In the genomic region with DNA sequence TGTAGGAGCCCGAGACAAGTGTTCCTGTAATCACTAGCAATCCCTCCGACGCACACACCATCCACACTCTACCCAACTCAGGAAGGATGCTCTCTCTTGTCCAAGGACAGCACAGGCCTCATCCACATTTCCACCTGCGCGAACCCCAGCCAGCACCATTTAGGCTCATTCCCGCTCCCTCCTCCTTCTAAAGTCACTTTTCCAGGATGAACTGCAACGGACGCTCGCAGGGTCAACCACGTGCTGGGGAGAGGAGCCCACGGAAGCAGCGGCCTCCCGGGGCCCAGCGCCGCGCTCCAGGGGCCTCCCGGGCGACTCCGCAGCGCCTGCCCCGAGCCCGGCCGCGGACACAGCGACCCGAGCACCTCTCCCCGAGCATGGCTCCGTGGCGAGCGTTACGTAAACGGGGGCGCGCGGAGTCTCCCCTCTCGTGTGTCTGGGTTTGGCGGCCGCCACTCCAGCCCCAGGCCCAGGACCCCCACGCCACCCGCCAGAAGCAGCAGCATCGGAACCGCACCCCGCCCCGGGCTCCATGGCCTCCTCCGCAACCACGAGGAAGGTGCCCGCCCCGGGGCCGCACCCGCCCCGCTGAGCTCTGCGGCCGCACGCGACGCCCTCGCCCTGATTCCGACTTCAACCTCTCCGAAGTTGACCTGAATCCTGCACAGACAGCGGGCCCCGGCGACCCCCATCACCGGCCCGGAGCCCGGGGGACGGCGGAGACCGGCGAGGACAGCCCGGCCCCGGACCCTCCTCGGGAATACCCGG, we compare ENCODE assay signal across 8 cellular contexts. TPM values are rescaled to one million over a fixed set of nuclear protein-coding genes. Genes with fewer than 3 reads are reported as not detected.
A peak's percentile ranks its signal among the peaks of the same experiment; 100 is the strongest.
DNase-seq lines count a peak whose midpoint lies in the region; ATAC-seq and TF ChIP-seq lines count a peak whose summit lies in the region.

No MANE protein-coding gene starts in this region.

- H3K9me3 Mint-ChIP-seq in activated naive CD4-positive, alpha-beta T cell treated with anti-CD3 and anti-CD28 coated beads, Interleukin-2, amount 50 U/mL, for 24 hours, result no peaks in the 10 kb centered on the region
- H3K9me3 Mint-ChIP-seq in progenitor cell of endocrine pancreas (ENCODE audit: low read depth), result no peaks in the 10 kb centered on the region

- H3K36me3 Mint-ChIP-seq in activated naive CD4-positive, alpha-beta T cell treated with anti-CD3 and anti-CD28 coated beads, Interleukin-2, amount 50 U/mL, for 24 hours, result peaks cover 19% of the 10 kb centered on the region
- H3K36me3 Mint-ChIP-seq in progenitor cell of endocrine pancreas (ENCODE audit: insufficient read depth), result peaks cover 7% of the 10 kb centered on the region

- peak overlapping the region; percentile 89 for H3K27ac Mint-ChIP-seq in activated naive CD4-positive, alpha-beta T cell treated with anti-CD3 and anti-CD28 coated beads, Interleukin-2, amount 50 U/mL, for 24 hours
- peak overlapping the region; percentile 94 for H3K27ac Mint-ChIP-seq in progenitor cell of endocrine pancreas

- peaks cover 51% of the 10 kb centered on the region for H3K4me1 Mint-ChIP-seq in activated naive CD4-positive, alpha-beta T cell treated with anti-CD3 and anti-CD28 coated beads, Interleukin-2, amount 50 U/mL, for 24 hours
- peaks cover 21% of the 10 kb centered on the region for H3K4me1 Mint-ChIP-seq in progenitor cell of endocrine pancreas (ENCODE audit: low read depth)

- no peak for TF ChIP-seq CTCF in progenitor cell of endocrine pancreas (IDR thresholded peaks at IDR 0.05; ENCODE audit: unreplicated experiment)

- DNase-seq in NOMO-1 (lab: John Stamatoyannopoulos, UW; ENCODE audit: unreplicated experiment in 2 of 2) (peak; percentile 16 to 40), NOMO-1 treated with dmso at 0.1 percent for 144 hours (lab: John Stamatoyannopoulos, UW; ENCODE audit: unreplicated experiment) (no peak), RKO (ENCODE audit: low spot score) (peak; percentile 42), Right ventricle myocardium inferior (ENCODE audit: missing footprints) (no peak), progenitor cell of endocrine pancreas (ENCODE audit: low spot score, unreplicated experiment) (peak; percentile 22), NCI-H2107 (lab: John Stamatoyannopoulos, UW) (no peak)

- no peaks in the 10 kb centered on the region for H3K27me3 Mint-ChIP-seq in activated naive CD4-positive, alpha-beta T cell treated with anti-CD3 and anti-CD28 coated beads, Interleukin-2, amount 50 U/mL, for 24 hours
- no peaks in the 10 kb centered on the region for H3K27me3 Mint-ChIP-seq in progenitor cell of endocrine pancreas

- peak overlapping the region; percentile 95 for H3K4me3 Mint-ChIP-seq in activated naive CD4-positive, alpha-beta T cell treated with anti-CD3 and anti-CD28 coated beads, Interleukin-2, amount 50 U/mL, for 24 hours
- peak overlapping the region; percentile 79 for H3K4me3 Mint-ChIP-seq in progenitor cell of endocrine pancreas (ENCODE audit: low read depth)

- peak; percentile 20 for ATAC-seq in HG03045 (IDR thresholded peaks at IDR 0.05; ENCODE audit: unreplicated experiment)
- peak; percentile 14 for ATAC-seq in Right ventricle myocardium inferior

- intact Hi-C loops in Right ventricle myocardium inferior (cut with DNase I), result loop anchor here (5.0 kb wide), 2 partner anchors 103 to 123 kb away; no protein-coding TSS in a partner anchor

RNA-seq across cellular contexts. Expression of gene USP36, which starts 0.7 kb away (rescaled TPM):
- total RNA-seq in Right ventricle myocardium inferior, result 18.4 TPM
- 54.1 and 54.9 TPM in 2 replicates for total RNA-seq in progenitor cell of endocrine pancreas

RNA-seq across cellular contexts. Expression of gene CYTH1, which starts 57.9 kb away (rescaled TPM):
- total RNA-seq in Right ventricle myocardium inferior (34.0 TPM), progenitor cell of endocrine pancreas (30.1 and 33.3 TPM in 2 replicates)

Comparison
In these comparisons a context has a peak if more than half of its experiments do, and no peak if none do; other contexts are left out.
1. DNase-seq: peak in NOMO-1 (2 of 2), RKO (single experiment) and progenitor cell of endocrine pancreas (single experiment); none in NOMO-1 treated with dmso at 0.1 percent for 144 hours (single experiment), Right ventricle myocardium inferior (single experiment) and NCI-H2107 (single experiment).